Comparison of ENCODE assay signal across 20 cellular contexts in genomic region chr11:44884056-44884455, GRCh38.
"Had no signal": no experiment of that assay in that cellular context is flagged by ENCODE, and none has a peak within 500 bp of the region (broad histone marks: within the 10 kb centered on the region; RNA-seq: fewer than 3 reads in every experiment).

No MANE protein-coding gene starts in this region.

- H3K27me3 Mint-ChIP-seq: activated naive CD4-positive, alpha-beta T cell treated with anti-CD3 and anti-CD28 coated beads, Interleukin-2, amount 50 U/mL, for 24 hours had no signal

- H3K4me1 ChIP-seq: body of pancreas had no signal

- H3K27ac ChIP-seq: body of pancreas, left ventricle myocardium inferior, thoracic aorta had no signal

- H3K4me3 ChIP-seq: body of pancreas, left ventricle myocardium inferior, thoracic aorta had no signal

- H3K9me3 ChIP-seq: body of pancreas, left ventricle myocardium inferior, thoracic aorta had no signal

- H3K36me3 Mint-ChIP-seq: natural killer cell treated with Interleukin-12 subunit alpha and Interleukin-12 subunit beta and Interleukin-15 and Interleukin-18, amount 100 ng/mL, for 72 hours; WTC11 had no signal

- H3K36me3 ChIP-seq: left ventricle myocardium inferior, thoracic aorta had no signal

- H3K4me1 Mint-ChIP-seq: activated naive CD4-positive, alpha-beta T cell treated with anti-CD3 and anti-CD28 coated beads, Interleukin-2, amount 50 U/mL, for 24 hours had no signal

- DNase-seq: activated gamma-delta T cell treated with Interleukin-2 at 50 U/mL for 16 hours; activated T-cell treated with anti-CD3 and anti-CD28 coated beads, Interleukin-2, amount 50 U/mL, for 1 hour; anterior cingulate cortex; body of pancreas; central memory CD4-positive, alpha-beta T cell; dermis blood vessel endothelial cell; effector memory CD4-positive, alpha-beta T cell; foreskin melanocyte; glutamatergic neuron; hippocampal formation; kidney glomerular epithelial cell; left ventricle myocardium inferior; occipital lobe; retina; stimulated activated CD4-positive, alpha-beta T cell treated with anti-CD3 and anti-CD28 coated beads, Interleukin-4, amount 100 ng/mL, for 24 hours; stimulated activated naive CD4-positive, alpha-beta T cell treated with Interleukin-2 at 50 U/mL for 16 hours had no signal

- H3K27me3 ChIP-seq: body of pancreas had no signal

- H3K27ac Mint-ChIP-seq: activated naive CD4-positive, alpha-beta T cell treated with anti-CD3 and anti-CD28 coated beads, Interleukin-2, amount 50 U/mL, for 24 hours; natural killer cell treated with Interleukin-12 subunit alpha and Interleukin-12 subunit beta and Interleukin-15 and Interleukin-18, amount 100 ng/mL, for 72 hours; WTC11 had no signal

- ATAC-seq: body of pancreas, WTC11 had no signal

- H3K9me3 Mint-ChIP-seq: activated naive CD4-positive, alpha-beta T cell treated with anti-CD3 and anti-CD28 coated beads, Interleukin-2, amount 50 U/mL, for 24 hours; natural killer cell treated with Interleukin-12 subunit alpha and Interleukin-12 subunit beta and Interleukin-15 and Interleukin-18, amount 100 ng/mL, for 72 hours; WTC11 had no signal

- H3K4me3 Mint-ChIP-seq: activated naive CD4-positive, alpha-beta T cell treated with anti-CD3 and anti-CD28 coated beads, Interleukin-2, amount 50 U/mL, for 24 hours; natural killer cell treated with Interleukin-12 subunit alpha and Interleukin-12 subunit beta and Interleukin-15 and Interleukin-18, amount 100 ng/mL, for 72 hours; WTC11 had no signal
